In genomic region chr3:163773136-163773535, GRCh38 we compare ENCODE assay signal across 24 cellular contexts.
"Had no signal": no experiment of that assay in that cellular context is flagged by ENCODE, and none has a peak within 500 bp of the region (broad histone marks: within the 10 kb centered on the region; RNA-seq: fewer than 3 reads in every experiment).

No MANE protein-coding gene starts in this region.

- FAIRE-seq: colon, endothelial cell of umbilical vein, keratinocyte had no signal

- H3K4me1 ChIP-seq: ascending aorta, esophagus squamous epithelium, gastroesophageal sphincter, heart right ventricle, prostate gland, spleen, testis, upper lobe of right lung had no signal

- H3K9me3 ChIP-seq: ascending aorta, ovary, prostate gland, testis, upper lobe of right lung had no signal

- DNase-seq: activated CD8-positive, alpha-beta memory T cell treated with anti-CD3 and anti-CD28 coated beads for 24 hours; activated CD8-positive, alpha-beta memory T cell treated with anti-CD3 and anti-CD28 coated beads, Interleukin-2, amount 50 U/mL, for 4 hours; activated T-cell treated with anti-CD3 and anti-CD28 coated beads, Interleukin-2, amount 50 U/mL, for 24 hours; brain microvascular endothelial cell; effector memory CD8-positive, alpha-beta T cell; esophagus squamous epithelium; heart right ventricle; left colon; ovary; spleen; stimulated activated CD4-positive, alpha-beta T cell treated with anti-CD3 and anti-CD28 coated beads, Interleukin-4, amount 100 ng/mL, for 1 hour; stimulated activated naive CD4-positive, alpha-beta T cell; testis; upper lobe of right lung had no signal

- H3K27ac ChIP-seq: ascending aorta, brain microvascular endothelial cell, esophagus squamous epithelium, gastroesophageal sphincter, heart right ventricle, ovary, prostate gland, spleen, testis, upper lobe of right lung had no signal

- H3K4me3 ChIP-seq: ascending aorta, esophagus squamous epithelium, gastroesophageal sphincter, heart right ventricle, ovary, prostate gland, spleen, testis, upper lobe of right lung had no signal

- H3K36me3 ChIP-seq: ascending aorta, brain microvascular endothelial cell, esophagus squamous epithelium, gastroesophageal sphincter, heart right ventricle, ovary, prostate gland, spleen, upper lobe of right lung had no signal

- H3K27me3 ChIP-seq: ascending aorta, brain microvascular endothelial cell, esophagus squamous epithelium, gastroesophageal sphincter, heart right ventricle, ovary, spleen, testis, upper lobe of right lung had no signal

- ATAC-seq: activated naive CD4-positive, alpha-beta T cell treated with anti-CD3 and anti-CD28 coated beads, Interleukin-2, amount 50 U/mL, for 72 hours; activated T-helper 17 cell treated with anti-CD3 and anti-CD28 coated beads, Interleukin-2, amount 50 U/mL, for 72 hours; effector memory CD8-positive, alpha-beta T cell; gastroesophageal sphincter; heart right ventricle; left colon; natural killer cell treated with Interleukin-12 subunit alpha and Interleukin-12 subunit beta and Interleukin-15 and Interleukin-18, amount 100 ng/mL, for 72 hours; upper lobe of right lung; WTC11 had no signal
